Comparison of ENCODE assay signal across 3 cellular contexts in genomic region chr19:21750586-21751128, GRCh38.
TF ChIP-seq lines count a peak whose summit lies in the region.

No MANE protein-coding gene starts in this region.

TF ChIP-seq in SK-N-SH, 30 proteins besides CTCF, POLR2A, EP300 and RAD21 (continued from another document):
- no peak for TF ChIP-seq FOXM1 (IDR thresholded peaks at IDR 0.05; ENCODE audit: low read depth)
- TF ChIP-seq, protein P1, sequence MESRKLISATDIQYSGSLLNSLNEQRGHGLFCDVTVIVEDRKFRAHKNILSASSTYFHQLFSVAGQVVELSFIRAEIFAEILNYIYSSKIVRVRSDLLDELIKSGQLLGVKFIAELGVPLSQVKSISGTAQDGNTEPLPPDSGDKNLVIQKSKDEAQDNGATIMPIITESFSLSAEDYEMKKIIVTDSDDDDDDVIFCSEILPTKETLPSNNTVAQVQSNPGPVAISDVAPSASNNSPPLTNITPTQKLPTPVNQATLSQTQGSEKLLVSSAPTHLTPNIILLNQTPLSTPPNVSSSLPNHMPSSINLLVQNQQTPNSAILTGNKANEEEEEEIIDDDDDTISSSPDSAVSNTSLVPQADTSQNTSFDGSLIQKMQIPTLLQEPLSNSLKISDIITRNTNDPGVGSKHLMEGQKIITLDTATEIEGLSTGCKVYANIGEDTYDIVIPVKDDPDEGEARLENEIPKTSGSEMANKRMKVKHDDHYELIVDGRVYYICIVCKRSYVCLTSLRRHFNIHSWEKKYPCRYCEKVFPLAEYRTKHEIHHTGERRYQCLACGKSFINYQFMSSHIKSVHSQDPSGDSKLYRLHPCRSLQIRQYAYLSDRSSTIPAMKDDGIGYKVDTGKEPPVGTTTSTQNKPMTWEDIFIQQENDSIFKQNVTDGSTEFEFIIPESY (IDR thresholded peaks at IDR 0.05; ENCODE audit: borderline replicate concordance, low read depth), result no peak
- TF ChIP-seq SMC3 (IDR thresholded peaks at IDR 0.05; ENCODE audit: low read depth, low read length), result no peak
- TF ChIP-seq TEAD4 (IDR thresholded peaks at IDR 0.05; ENCODE audit: borderline replicate concordance, insufficient read depth), result no peak
- TF ChIP-seq, protein P2, sequence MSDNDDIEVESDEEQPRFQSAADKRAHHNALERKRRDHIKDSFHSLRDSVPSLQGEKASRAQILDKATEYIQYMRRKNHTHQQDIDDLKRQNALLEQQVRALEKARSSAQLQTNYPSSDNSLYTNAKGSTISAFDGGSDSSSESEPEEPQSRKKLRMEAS (IDR thresholded peaks at IDR 0.05; ENCODE audit: low read depth), result no peak
- TF ChIP-seq MEF2A (IDR thresholded peaks at IDR 0.05; ENCODE audit: borderline replicate concordance, low read depth), result no peak
- TF ChIP-seq TAF1 (IDR thresholded peaks at IDR 0.05; ENCODE audit: borderline replicate concordance, low read depth, low read length), result no peak
- TF ChIP-seq TCF12 (IDR thresholded peaks at IDR 0.05), result no peak
- no peak for TF ChIP-seq RCOR1 (IDR thresholded peaks at IDR 0.05; ENCODE audit: low read length)

TF ChIP-seq in SK-N-SH treated with all-trans-retinoic acid at 6 μM for 48 hours, 23 proteins besides CTCF, POLR2A, EP300 and RAD21:
- TF ChIP-seq, protein P3, sequence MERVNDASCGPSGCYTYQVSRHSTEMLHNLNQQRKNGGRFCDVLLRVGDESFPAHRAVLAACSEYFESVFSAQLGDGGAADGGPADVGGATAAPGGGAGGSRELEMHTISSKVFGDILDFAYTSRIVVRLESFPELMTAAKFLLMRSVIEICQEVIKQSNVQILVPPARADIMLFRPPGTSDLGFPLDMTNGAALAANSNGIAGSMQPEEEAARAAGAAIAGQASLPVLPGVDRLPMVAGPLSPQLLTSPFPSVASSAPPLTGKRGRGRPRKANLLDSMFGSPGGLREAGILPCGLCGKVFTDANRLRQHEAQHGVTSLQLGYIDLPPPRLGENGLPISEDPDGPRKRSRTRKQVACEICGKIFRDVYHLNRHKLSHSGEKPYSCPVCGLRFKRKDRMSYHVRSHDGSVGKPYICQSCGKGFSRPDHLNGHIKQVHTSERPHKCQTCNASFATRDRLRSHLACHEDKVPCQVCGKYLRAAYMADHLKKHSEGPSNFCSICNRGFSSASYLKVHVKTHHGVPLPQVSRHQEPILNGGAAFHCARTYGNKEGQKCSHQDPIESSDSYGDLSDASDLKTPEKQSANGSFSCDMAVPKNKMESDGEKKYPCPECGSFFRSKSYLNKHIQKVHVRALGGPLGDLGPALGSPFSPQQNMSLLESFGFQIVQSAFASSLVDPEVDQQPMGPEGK (CRISPR knock-in tag; IDR thresholded peaks at IDR 0.05; ENCODE audit: borderline replicate concordance), result no peak
- no peak for TF ChIP-seq TOX (CRISPR knock-in tag; IDR thresholded peaks at IDR 0.05; ENCODE audit: borderline replicate concordance)
- TF ChIP-seq ZFP30 (CRISPR knock-in tag; IDR thresholded peaks at IDR 0.05), result no peak
- TF ChIP-seq OSR1 (CRISPR knock-in tag; IDR thresholded peaks at IDR 0.05), result no peak
- no peak for TF ChIP-seq ARNTL (CRISPR knock-in tag; IDR thresholded peaks at IDR 0.05; ENCODE audit: borderline replicate concordance, low read depth)

TF ChIP-seq in K562, 482 proteins besides CTCF, POLR2A, EP300 and RAD21 (continued from another document):
- TF ChIP-seq POLR2G (IDR thresholded peaks at IDR 0.05; ENCODE audit: low read depth, low read length) (peak; percentile 39; the same call in 1 of the 2 replicates), BDP1 (IDR thresholded peaks at IDR 0.05; ENCODE audit: insufficient read depth, insufficient read length) (no peak)
TF ChIP-seq in K562: peak in this region for 2.
